ENCODE assay signal across 1 cellular context in the genomic region with DNA sequence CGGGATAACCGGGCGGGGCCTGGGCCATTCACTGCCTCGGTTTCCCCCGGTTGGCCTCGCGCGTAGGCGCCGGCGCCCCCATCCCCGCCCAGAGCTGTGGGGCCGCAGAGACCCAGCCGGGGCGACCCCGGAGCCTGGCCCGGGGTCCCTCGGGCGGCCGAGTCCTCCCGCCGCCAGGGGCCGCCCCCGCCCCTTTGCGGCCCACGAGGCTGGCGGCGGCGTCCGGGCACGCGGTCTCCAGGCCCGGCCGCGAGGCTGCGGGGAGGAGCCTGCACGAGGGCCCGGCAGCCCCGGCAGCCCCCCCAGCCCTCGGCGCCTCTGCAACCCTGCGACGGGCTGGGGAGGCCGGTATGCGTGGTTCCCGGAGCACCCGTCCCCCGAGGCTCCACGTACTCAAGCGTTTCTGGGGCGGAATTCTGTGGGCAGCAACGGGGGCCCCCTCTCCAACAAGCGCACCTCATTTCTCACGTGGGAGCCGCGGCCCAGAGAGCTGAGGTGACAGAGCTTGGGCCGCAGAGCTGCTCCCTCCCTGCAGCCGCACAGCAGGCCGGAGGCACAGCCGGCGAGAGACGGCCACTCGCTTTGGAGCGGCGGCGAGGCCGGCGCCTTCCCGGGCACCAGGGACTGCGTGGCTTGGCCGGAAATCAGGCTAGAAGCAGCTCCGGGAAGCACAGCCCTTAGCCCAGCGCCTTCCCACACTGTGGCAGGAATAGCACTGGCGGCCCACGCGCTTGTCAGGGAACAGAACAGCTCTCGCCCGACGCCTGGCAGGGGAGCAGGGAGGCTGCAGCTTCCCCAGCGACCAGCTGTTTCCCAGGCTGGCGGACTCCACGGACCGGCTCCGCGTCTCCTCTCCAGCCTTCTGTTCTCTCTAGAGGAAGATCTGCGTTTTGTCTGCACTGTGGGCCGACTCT.
A peak's percentile ranks its signal among the peaks of the same experiment; 100 is the strongest.
TF ChIP-seq lines count a peak whose summit lies in the region.

No MANE protein-coding gene starts in this region.

TF ChIP-seq in H1, 55 proteins besides CTCF, POLR2A, EP300 and RAD21 (continued from another document):
- TF ChIP-seq, protein P1, sequence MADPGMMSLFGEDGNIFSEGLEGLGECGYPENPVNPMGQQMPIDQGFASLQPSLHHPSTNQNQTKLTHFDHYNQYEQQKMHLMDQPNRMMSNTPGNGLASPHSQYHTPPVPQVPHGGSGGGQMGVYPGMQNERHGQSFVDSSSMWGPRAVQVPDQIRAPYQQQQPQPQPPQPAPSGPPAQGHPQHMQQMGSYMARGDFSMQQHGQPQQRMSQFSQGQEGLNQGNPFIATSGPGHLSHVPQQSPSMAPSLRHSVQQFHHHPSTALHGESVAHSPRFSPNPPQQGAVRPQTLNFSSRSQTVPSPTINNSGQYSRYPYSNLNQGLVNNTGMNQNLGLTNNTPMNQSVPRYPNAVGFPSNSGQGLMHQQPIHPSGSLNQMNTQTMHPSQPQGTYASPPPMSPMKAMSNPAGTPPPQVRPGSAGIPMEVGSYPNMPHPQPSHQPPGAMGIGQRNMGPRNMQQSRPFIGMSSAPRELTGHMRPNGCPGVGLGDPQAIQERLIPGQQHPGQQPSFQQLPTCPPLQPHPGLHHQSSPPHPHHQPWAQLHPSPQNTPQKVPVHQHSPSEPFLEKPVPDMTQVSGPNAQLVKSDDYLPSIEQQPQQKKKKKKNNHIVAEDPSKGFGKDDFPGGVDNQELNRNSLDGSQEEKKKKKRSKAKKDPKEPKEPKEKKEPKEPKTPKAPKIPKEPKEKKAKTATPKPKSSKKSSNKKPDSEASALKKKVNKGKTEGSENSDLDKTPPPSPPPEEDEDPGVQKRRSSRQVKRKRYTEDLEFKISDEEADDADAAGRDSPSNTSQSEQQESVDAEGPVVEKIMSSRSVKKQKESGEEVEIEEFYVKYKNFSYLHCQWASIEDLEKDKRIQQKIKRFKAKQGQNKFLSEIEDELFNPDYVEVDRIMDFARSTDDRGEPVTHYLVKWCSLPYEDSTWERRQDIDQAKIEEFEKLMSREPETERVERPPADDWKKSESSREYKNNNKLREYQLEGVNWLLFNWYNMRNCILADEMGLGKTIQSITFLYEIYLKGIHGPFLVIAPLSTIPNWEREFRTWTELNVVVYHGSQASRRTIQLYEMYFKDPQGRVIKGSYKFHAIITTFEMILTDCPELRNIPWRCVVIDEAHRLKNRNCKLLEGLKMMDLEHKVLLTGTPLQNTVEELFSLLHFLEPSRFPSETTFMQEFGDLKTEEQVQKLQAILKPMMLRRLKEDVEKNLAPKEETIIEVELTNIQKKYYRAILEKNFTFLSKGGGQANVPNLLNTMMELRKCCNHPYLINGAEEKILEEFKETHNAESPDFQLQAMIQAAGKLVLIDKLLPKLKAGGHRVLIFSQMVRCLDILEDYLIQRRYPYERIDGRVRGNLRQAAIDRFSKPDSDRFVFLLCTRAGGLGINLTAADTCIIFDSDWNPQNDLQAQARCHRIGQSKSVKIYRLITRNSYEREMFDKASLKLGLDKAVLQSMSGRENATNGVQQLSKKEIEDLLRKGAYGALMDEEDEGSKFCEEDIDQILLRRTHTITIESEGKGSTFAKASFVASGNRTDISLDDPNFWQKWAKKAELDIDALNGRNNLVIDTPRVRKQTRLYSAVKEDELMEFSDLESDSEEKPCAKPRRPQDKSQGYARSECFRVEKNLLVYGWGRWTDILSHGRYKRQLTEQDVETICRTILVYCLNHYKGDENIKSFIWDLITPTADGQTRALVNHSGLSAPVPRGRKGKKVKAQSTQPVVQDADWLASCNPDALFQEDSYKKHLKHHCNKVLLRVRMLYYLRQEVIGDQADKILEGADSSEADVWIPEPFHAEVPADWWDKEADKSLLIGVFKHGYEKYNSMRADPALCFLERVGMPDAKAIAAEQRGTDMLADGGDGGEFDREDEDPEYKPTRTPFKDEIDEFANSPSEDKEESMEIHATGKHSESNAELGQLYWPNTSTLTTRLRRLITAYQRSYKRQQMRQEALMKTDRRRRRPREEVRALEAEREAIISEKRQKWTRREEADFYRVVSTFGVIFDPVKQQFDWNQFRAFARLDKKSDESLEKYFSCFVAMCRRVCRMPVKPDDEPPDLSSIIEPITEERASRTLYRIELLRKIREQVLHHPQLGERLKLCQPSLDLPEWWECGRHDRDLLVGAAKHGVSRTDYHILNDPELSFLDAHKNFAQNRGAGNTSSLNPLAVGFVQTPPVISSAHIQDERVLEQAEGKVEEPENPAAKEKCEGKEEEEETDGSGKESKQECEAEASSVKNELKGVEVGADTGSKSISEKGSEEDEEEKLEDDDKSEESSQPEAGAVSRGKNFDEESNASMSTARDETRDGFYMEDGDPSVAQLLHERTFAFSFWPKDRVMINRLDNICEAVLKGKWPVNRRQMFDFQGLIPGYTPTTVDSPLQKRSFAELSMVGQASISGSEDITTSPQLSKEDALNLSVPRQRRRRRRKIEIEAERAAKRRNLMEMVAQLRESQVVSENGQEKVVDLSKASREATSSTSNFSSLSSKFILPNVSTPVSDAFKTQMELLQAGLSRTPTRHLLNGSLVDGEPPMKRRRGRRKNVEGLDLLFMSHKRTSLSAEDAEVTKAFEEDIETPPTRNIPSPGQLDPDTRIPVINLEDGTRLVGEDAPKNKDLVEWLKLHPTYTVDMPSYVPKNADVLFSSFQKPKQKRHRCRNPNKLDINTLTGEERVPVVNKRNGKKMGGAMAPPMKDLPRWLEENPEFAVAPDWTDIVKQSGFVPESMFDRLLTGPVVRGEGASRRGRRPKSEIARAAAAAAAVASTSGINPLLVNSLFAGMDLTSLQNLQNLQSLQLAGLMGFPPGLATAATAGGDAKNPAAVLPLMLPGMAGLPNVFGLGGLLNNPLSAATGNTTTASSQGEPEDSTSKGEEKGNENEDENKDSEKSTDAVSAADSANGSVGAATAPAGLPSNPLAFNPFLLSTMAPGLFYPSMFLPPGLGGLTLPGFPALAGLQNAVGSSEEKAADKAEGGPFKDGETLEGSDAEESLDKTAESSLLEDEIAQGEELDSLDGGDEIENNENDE (IDR thresholded peaks at IDR 0.05; ENCODE audit: insufficient replicate concordance, low read length): no peak
- TF ChIP-seq YY1 (IDR thresholded peaks at IDR 0.05; ENCODE audit: low read depth, low read length): no peak
- TF ChIP-seq, protein P2, sequence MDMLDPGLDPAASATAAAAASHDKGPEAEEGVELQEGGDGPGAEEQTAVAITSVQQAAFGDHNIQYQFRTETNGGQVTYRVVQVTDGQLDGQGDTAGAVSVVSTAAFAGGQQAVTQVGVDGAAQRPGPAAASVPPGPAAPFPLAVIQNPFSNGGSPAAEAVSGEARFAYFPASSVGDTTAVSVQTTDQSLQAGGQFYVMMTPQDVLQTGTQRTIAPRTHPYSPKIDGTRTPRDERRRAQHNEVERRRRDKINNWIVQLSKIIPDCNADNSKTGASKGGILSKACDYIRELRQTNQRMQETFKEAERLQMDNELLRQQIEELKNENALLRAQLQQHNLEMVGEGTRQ (IDR thresholded peaks at IDR 0.05; ENCODE audit: low read length): no peak
- TF ChIP-seq GABPA (IDR thresholded peaks at IDR 0.05; ENCODE audit: borderline replicate concordance, insufficient read depth, low read length): peak; percentile 48; the same call in 1 of the 2 replicates
- TF ChIP-seq SP1 (IDR thresholded peaks at IDR 0.05; ENCODE audit: low read depth, low read length): no peak
- 0 out of 4 replicates have a peak, but pooled peaks of 1 of the 2 experiments have one; percentile 35 for TF ChIP-seq HDAC2 (IDR thresholded peaks at IDR 0.05; ENCODE audit: borderline replicate concordance in 1 of 2, low read depth in 2 of 2, low read length in 2 of 2)
- no peak for TF ChIP-seq SIN3A (conservative IDR thresholded peaks at IDR 0.05 in 1 of 2, IDR thresholded peaks at IDR 0.05 in 1 of 2; ENCODE audit: low read depth in 1 of 2, low read length in 2 of 2)
- TF ChIP-seq POLR2AphosphoS5 (IDR thresholded peaks at IDR 0.05; ENCODE audit: low read depth, low read length): peak; percentile 44; the same call in 1 of the 2 replicates
- TF ChIP-seq TCF12 (IDR thresholded peaks at IDR 0.05; ENCODE audit: low read depth, low read length): no peak
- TF ChIP-seq ASH2L (IDR thresholded peaks at IDR 0.05; ENCODE audit: low read length): peak; percentile 95
- no peak for TF ChIP-seq JUND (IDR thresholded peaks at IDR 0.05; ENCODE audit: low read length)
- TF ChIP-seq, protein P3, sequence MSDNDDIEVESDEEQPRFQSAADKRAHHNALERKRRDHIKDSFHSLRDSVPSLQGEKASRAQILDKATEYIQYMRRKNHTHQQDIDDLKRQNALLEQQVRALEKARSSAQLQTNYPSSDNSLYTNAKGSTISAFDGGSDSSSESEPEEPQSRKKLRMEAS (IDR thresholded peaks at IDR 0.05): peak; percentile 95
TF ChIP-seq in H1: peak in this region for 11.
